Comparison of ENCODE assay signal across 15 cellular contexts in the genomic region with DNA sequence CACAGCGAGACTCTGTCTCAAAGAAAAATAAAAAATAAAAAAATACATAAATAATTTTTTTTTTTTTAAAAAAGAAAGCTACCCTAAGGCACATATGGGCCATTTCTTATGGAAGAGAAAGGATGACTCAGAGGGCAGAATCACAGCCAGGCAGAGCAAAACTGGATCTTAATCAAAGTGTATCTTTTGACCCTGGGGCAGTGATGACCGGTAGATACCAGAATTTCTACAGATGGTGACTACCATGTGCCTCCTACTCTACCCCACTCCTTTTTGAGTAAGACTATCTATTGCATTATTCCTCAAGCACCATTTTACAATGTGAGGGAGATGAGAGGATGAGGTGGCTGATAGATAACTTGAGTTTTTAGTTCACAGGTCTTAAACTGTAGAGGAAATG. TPM values are rescaled to one million over a fixed set of nuclear protein-coding genes. Genes with fewer than 3 reads are reported as not detected.
DNase-seq lines count a peak whose midpoint lies in the region; TF ChIP-seq lines count a peak whose summit lies in the region.
"Had no signal": no experiment of that assay in that cellular context is flagged by ENCODE, and none has a peak within 500 bp of the region (broad histone marks: within the 10 kb centered on the region; RNA-seq: fewer than 3 reads in every experiment).

No MANE protein-coding gene starts in this region.

- H3K36me3 Mint-ChIP-seq in MCF 10A (ENCODE audit: insufficient read depth, unreplicated experiment) = peaks cover 56% of the 10 kb centered on the region
- H3K36me3 Mint-ChIP-seq in CD14-positive monocyte = peaks cover 42 to 52% of the 10 kb centered on the region in 2 donors

- H3K4me3 Mint-ChIP-seq in MCF 10A (ENCODE audit: unreplicated experiment) (no peak overlapping the region), CD14-positive monocyte (no peak overlapping the region)

- no peaks in the 10 kb centered on the region for H3K4me1 ChIP-seq in breast epithelium

- H3K9me3 Mint-ChIP-seq in MCF 10A (ENCODE audit: unreplicated experiment) = no peaks in the 10 kb centered on the region
- peaks cover 0 to under 1% (median 0%) of the 10 kb centered on the region in 7 donors for H3K9me3 Mint-ChIP-seq in CD14-positive monocyte
- H3K9me3 Mint-ChIP-seq: CD4-positive, alpha-beta memory T cell had no signal

- H3K36me3 ChIP-seq in breast epithelium = no peaks in the 10 kb centered on the region

- no peak for TF ChIP-seq CTCF in MCF 10A (IDR thresholded peaks at IDR 0.05; ENCODE audit: unreplicated experiment)
- TF ChIP-seq CTCF in breast epithelium (IDR thresholded peaks at IDR 0.05) = no peak
- TF ChIP-seq CTCF in RWPE1 (conservative IDR thresholded peaks at IDR 0.05; ENCODE audit: low read depth) = no peak
- no peak for TF ChIP-seq CTCF in fibroblast of mammary gland (conservative IDR thresholded peaks at IDR 0.05; ENCODE audit: control insufficient read depth, insufficient read depth, low read depth, low read length)
- no peak for TF ChIP-seq CTCF in CD14-positive monocyte (IDR thresholded peaks at IDR 0.05)

- TF ChIP-seq POLR2A in breast epithelium (IDR thresholded peaks at IDR 0.05) = no peak

- H3K4me1 Mint-ChIP-seq in MCF 10A (ENCODE audit: insufficient read depth, unreplicated experiment) (peaks cover 4% of the 10 kb centered on the region), CD14-positive monocyte (no peaks in the 10 kb centered on the region)

- DNase-seq in MCF 10A (ENCODE audit: unreplicated experiment) (peak; percentile 64), breast epithelium (ENCODE audit: low spot score in 2 of 2) (no peak), RWPE1 (ENCODE audit: low spot score) (peak; percentile 47), fibroblast of mammary gland (ENCODE audit: low read depth) (peak; percentile 38), AML-193 (lab: John Stamatoyannopoulos, UW) (no peak), CD14-positive monocyte (ENCODE audit: low spot score) (no peak)
- no peak for DNase-seq in activated effector memory CD4-positive, alpha-beta T cell treated with Interleukin-2 at 50 U/mL for 16 hours
- DNase-seq: DND-41, KG1, NCI-H1417, NCI-H1930, NCI-H2171 treated with DMSO at 0.1 percent for 48 hours, NCI-H510A had no signal

- H3K27ac ChIP-seq in breast epithelium (no peak overlapping the region), RWPE1 (no peak overlapping the region)
- H3K27ac ChIP-seq: A549 had no signal

- intact Hi-C loops in MCF 10A (cut with micrococcal nuclease) = no loop called here
- intact Hi-C loops in breast epithelium (cut with DNase I; ENCODE audit: low total_unique reads) = loop anchor here (10.0 kb wide), 1 partner anchor 1624 kb away; no protein-coding TSS in a partner anchor
- intact Hi-C loops in CD14-positive monocyte (cut with micrococcal nuclease) = no loop called here

- BruUV-seq in MCF 10A (replicated peaks; lab: Mats Ljungman, UMichigan) = no TSS peak

- H3K27me3 Mint-ChIP-seq in MCF 10A (ENCODE audit: insufficient read depth, unreplicated experiment) (no peaks in the 10 kb centered on the region), CD14-positive monocyte (ENCODE audit: low read depth in 3 of 3) (no peaks in the 10 kb centered on the region)
- H3K27me3 Mint-ChIP-seq: CD4-positive, alpha-beta memory T cell had no signal

- CTCF ChIA-PET in MCF 10A (lab: Yijun Ruan, JAX) (interaction anchor here (1.4 kb wide), 1 partner anchor 25 kb away, joined by 3 read pairs; the partner anchor contains the start of gene TARS3), RWPE1 (lab: Yijun Ruan, JAX) (no interaction called here)

- no peak overlapping the region for H3K27ac Mint-ChIP-seq in MCF 10A (ENCODE audit: low read depth, unreplicated experiment)
- H3K27ac Mint-ChIP-seq in CD14-positive monocyte = no peak overlapping the region

- no peaks in the 10 kb centered on the region for H3K9me3 ChIP-seq in breast epithelium
- H3K9me3 ChIP-seq: A549 had no signal

- no peak overlapping the region for H3K4me3 ChIP-seq in breast epithelium
- H3K4me3 ChIP-seq in fibroblast of mammary gland (ENCODE audit: control insufficient read depth, low read depth, low read length) = no peak overlapping the region
- H3K4me3 ChIP-seq: A549 had no signal

- POLR2A ChIA-PET in MCF 10A (lab: Yijun Ruan, JAX) = interaction anchor here (1.3 kb wide), 1 partner anchor 12 kb away, joined by 3 read pairs; no protein-coding TSS in a partner anchor
- POLR2A ChIA-PET in RWPE1 (lab: Yijun Ruan, JAX; ENCODE audit: low non-redundant PET) = interaction anchor here (0.6 kb wide), 1 partner anchor 23 kb away, joined by 3 read pairs; no protein-coding TSS in a partner anchor

- H3K27me3 ChIP-seq in breast epithelium = no peaks in the 10 kb centered on the region

RNA-seq across cellular contexts. Expression of gene TARS3, which starts 26.0 kb away (rescaled TPM):
- 5.0 and 7.2 TPM in 2 replicates for total RNA-seq in MCF 10A (2022)
- 10 to 100 TPM; 21.3 to 32.8 (median 25.3) TPM for total RNA-seq in breast epithelium
- 1 to 10 TPM; 1.3 to 1.8 TPM for polyA plus RNA-seq in CD14-positive monocyte

RNA-seq across cellular contexts. Expression of gene TM2D3, which starts 46.1 kb away (rescaled TPM):
- total RNA-seq in MCF 10A (2022) (25.7 and 26.2 TPM in 2 replicates), breast epithelium (10 to 100 TPM; 40.3 to 49.8 (median 46.2) TPM)
- 10 to 100 TPM; 22.9 to 26.5 TPM for polyA plus RNA-seq in CD14-positive monocyte

Comparison
In these comparisons a context has a peak if more than half of its experiments do, and no peak if none do; other contexts are left out.
1. DNase-seq: peak in MCF 10A (single experiment), RWPE1 (single experiment) and fibroblast of mammary gland (single experiment); none in breast epithelium (0 of 2), activated effector memory CD4-positive, alpha-beta T cell treated with Interleukin-2 at 50 U/mL for 16 hours (single experiment), AML-193 (0 of 2) and CD14-positive monocyte (single experiment).